ENCODE assay signal across 12 cellular contexts in genomic region chr19:33429891-33430673, GRCh38. TPM values are rescaled to one million over a fixed set of nuclear protein-coding genes. Genes with fewer than 3 reads are reported as not detected.
DNase-seq lines count a peak whose midpoint lies in the region; ATAC-seq, FAIRE-seq and TF ChIP-seq lines count a peak whose summit lies in the region.
"Had no signal": no experiment of that assay in that cellular context is flagged by ENCODE, and none has a peak within 500 bp of the region (broad histone marks: within the 10 kb centered on the region; RNA-seq: fewer than 3 reads in every experiment).

No MANE protein-coding gene starts in this region.

- H3K36me3 ChIP-seq in sigmoid colon, result peaks cover 0 to 4% (median 0%) of the 10 kb centered on the region in 4 donors
- H3K36me3 ChIP-seq: HAP-1 had no signal

- ATAC-seq in GM21390 (IDR thresholded peaks at IDR 0.05; ENCODE audit: unreplicated experiment), result no peak

- no peaks in the 10 kb centered on the region for H3K27me3 Mint-ChIP-seq in activated T-cell treated with anti-CD3 and anti-CD28 coated beads, Interleukin-2, amount 50 U/mL, for 24 hours
- no peaks in the 10 kb centered on the region for H3K27me3 Mint-ChIP-seq in brain
- H3K27me3 Mint-ChIP-seq: stimulated activated naive CD8-positive, alpha-beta T cell treated with anti-CD3 and anti-CD28 coated beads, Interleukin-15, Interleukin-2, amounts not matched to agents 100 ng/mL and 50 ng/mL, for 24 hours had no signal

- no peak for TF ChIP-seq EP300 in sigmoid colon (IDR thresholded peaks at IDR 0.05)

- H3K27ac ChIP-seq in sigmoid colon, result no peak overlapping the region
- H3K27ac ChIP-seq: coronary artery had no signal

- no peak for TF ChIP-seq CTCF in brain (conservative IDR thresholded peaks at IDR 0.05)
- no peak for TF ChIP-seq CTCF in sigmoid colon (IDR thresholded peaks at IDR 0.05)

- no peak for FAIRE-seq in GM12891 (lab: Jason Lieb, UNC)

- 68 to 74% methylated on average over 17 of the region's 17 CpGs for WGBS in sigmoid colon, 2 donors

- no peak overlapping the region for H3K4me3 ChIP-seq in sigmoid colon
- H3K4me3 ChIP-seq: coronary artery, HAP-1 had no signal

- intact Hi-C loops in sigmoid colon (cut with DNase I), result loop anchor here (1.0 kb wide), 1 partner anchor 341 kb away; no protein-coding TSS in a partner anchor

- DNase-seq in activated T-cell treated with anti-CD3 and anti-CD28 coated beads, Interleukin-2, amount 50 U/mL, for 24 hours, result no peak
- DNase-seq in activated T-cell treated with anti-CD3 and anti-CD28 coated beads for 4 hours, result no peak
- peak; percentile 93 to 95 for DNase-seq in NCI-H524 (lab: John Stamatoyannopoulos, UW)
- DNase-seq in sigmoid colon, result peak; percentile 46
- no peak for DNase-seq in RPMI8226
- DNase-seq in GM12891 (ENCODE audit: insufficient read length, low spot score), result no peak

- peaks cover 12% of the 10 kb centered on the region for H3K4me1 Mint-ChIP-seq in activated T-cell treated with anti-CD3 and anti-CD28 coated beads, Interleukin-2, amount 50 U/mL, for 24 hours (ENCODE audit: low read depth)
- peaks cover 58% of the 10 kb centered on the region for H3K4me1 Mint-ChIP-seq in brain

- H3K27ac Mint-ChIP-seq in activated T-cell treated with anti-CD3 and anti-CD28 coated beads, Interleukin-2, amount 50 U/mL, for 24 hours, result peak overlapping the region; percentile 26
- H3K27ac Mint-ChIP-seq in brain, result peak overlapping the region in 3 of 5 experiments; percentile 75 to 97 (median 89)
- H3K27ac Mint-ChIP-seq: stimulated activated naive CD8-positive, alpha-beta T cell treated with anti-CD3 and anti-CD28 coated beads, Interleukin-15, Interleukin-2, amounts not matched to agents 100 ng/mL and 50 ng/mL, for 24 hours; T-helper 1 cell treated with Interleukin-12 subunit alpha and Interleukin-12 subunit beta and Interleukin-4 antibody, amounts not matched to agents 30 μg/mL and 1 μg/mL, for 36 hours had no signal

- H3K4me1 ChIP-seq in sigmoid colon, result peaks cover 0 to 11% (median 6%) of the 10 kb centered on the region in 4 donors
- H3K4me1 ChIP-seq: HAP-1 had no signal

- H3K36me3 Mint-ChIP-seq in activated T-cell treated with anti-CD3 and anti-CD28 coated beads, Interleukin-2, amount 50 U/mL, for 24 hours (ENCODE audit: low read depth), result no peaks in the 10 kb centered on the region
- H3K36me3 Mint-ChIP-seq in brain, result no peaks in the 10 kb centered on the region

- H3K9me3 ChIP-seq in sigmoid colon, result no peaks in the 10 kb centered on the region
- H3K9me3 ChIP-seq: HAP-1 had no signal

- no peaks in the 10 kb centered on the region for H3K9me3 Mint-ChIP-seq in activated T-cell treated with anti-CD3 and anti-CD28 coated beads, Interleukin-2, amount 50 U/mL, for 24 hours
- H3K9me3 Mint-ChIP-seq in brain, result no peaks in the 10 kb centered on the region
- H3K9me3 Mint-ChIP-seq: stimulated activated naive CD8-positive, alpha-beta T cell treated with anti-CD3 and anti-CD28 coated beads, Interleukin-15, Interleukin-2, amounts not matched to agents 100 ng/mL and 50 ng/mL, for 24 hours; T-helper 1 cell treated with Interleukin-12 subunit alpha and Interleukin-12 subunit beta and Interleukin-4 antibody, amounts not matched to agents 30 μg/mL and 1 μg/mL, for 36 hours had no signal

- no peaks in the 10 kb centered on the region for H3K27me3 ChIP-seq in sigmoid colon

- TF ChIP-seq POLR2A in sigmoid colon (IDR thresholded peaks at IDR 0.05) (no peak), GM12891 (IDR thresholded peaks at IDR 0.05; ENCODE audit: low read depth, low read length) (no peak)

- peak overlapping the region; percentile 49 for H3K4me3 Mint-ChIP-seq in activated T-cell treated with anti-CD3 and anti-CD28 coated beads, Interleukin-2, amount 50 U/mL, for 24 hours
- H3K4me3 Mint-ChIP-seq in brain, result peak overlapping the region in 1 of 5 experiments; percentile 10
- H3K4me3 Mint-ChIP-seq: stimulated activated naive CD8-positive, alpha-beta T cell treated with anti-CD3 and anti-CD28 coated beads, Interleukin-15, Interleukin-2, amounts not matched to agents 100 ng/mL and 50 ng/mL, for 24 hours; T-helper 1 cell treated with Interleukin-12 subunit alpha and Interleukin-12 subunit beta and Interleukin-4 antibody, amounts not matched to agents 30 μg/mL and 1 μg/mL, for 36 hours had no signal

TF ChIP-seq in GM12891, 5 proteins besides CTCF, POLR2A, EP300 and RAD21:
- TF ChIP-seq POLR2AphosphoS5 (IDR thresholded peaks at IDR 0.05; ENCODE audit: low read depth, low read length), result no peak

RNA-seq across cellular contexts. Expression of gene CEBPG, which starts 56.6 kb away (rescaled TPM):
- polyA plus RNA-seq in brain (ENCODE audit: insufficient read depth, low read depth, low replicate concordance) (139 TPM), sigmoid colon (10 to 100 TPM; 44.2 to 84.6 (median 64.9) TPM)
- 10 to 100 TPM; 18.6 to 27.8 (median 23.0) TPM for total RNA-seq in sigmoid colon
- polyA plus RNA-seq in GM12891 (2012; ENCODE audit: low read depth, missing spikeins), result 9.6 TPM

Comparison
In these comparisons a context has a peak if more than half of its experiments do, and no peak if none do; other contexts are left out.
1. DNase-seq: peak in NCI-H524 (2 of 2) and sigmoid colon (single experiment); none in activated T-cell treated with anti-CD3 and anti-CD28 coated beads, Interleukin-2, amount 50 U/mL, for 24 hours (single experiment), activated T-cell treated with anti-CD3 and anti-CD28 coated beads for 4 hours (single experiment), RPMI8226 (single experiment) and GM12891 (single experiment).